31 cellular contexts compared by ENCODE assay signal in the genomic region with DNA sequence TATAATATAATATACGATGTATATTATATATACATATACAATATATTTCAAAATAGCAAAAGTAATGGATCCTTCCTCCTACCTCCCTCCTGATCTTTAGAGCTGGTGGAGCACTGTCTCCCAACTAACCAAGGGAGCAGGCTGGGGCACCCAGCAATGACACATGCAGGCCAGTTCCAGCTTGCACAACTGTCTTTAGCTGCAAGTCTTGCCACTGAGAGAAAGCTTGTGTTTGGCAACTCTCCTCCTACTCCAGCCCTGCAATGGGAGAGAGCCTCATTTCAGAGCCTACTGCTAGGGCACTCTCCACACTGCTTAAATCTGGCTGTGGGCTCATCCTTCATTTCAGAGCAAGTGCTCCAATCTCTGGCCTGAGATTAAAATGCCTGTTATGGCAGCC.
"Had no signal": no experiment of that assay in that cellular context is flagged by ENCODE, and none has a peak within 500 bp of the region (broad histone marks: within the 10 kb centered on the region; RNA-seq: fewer than 3 reads in every experiment).

No MANE protein-coding gene starts in this region.

- H3K27ac ChIP-seq: gastroesophageal sphincter, hepatocyte, parathyroid adenoma, psoas muscle, sigmoid colon, uterus, WERI-Rb-1 had no signal

- H3K4me1 Mint-ChIP-seq: activated CD4-positive, alpha-beta memory T cell treated with anti-CD3 and anti-CD28 coated beads, Interleukin-2, amount 10 ng/mL, durations not matched to agents 7 days and 5 days; activated CD4-positive, alpha-beta T cell treated with anti-CD3 and anti-CD28 coated beads, Interleukin-2, amount 10 ng/mL, durations not matched to agents 7 days and 5 days; activated naive CD4-positive, alpha-beta T cell treated with anti-CD3 and anti-CD28 coated beads, Interleukin-2, amount 50 U/mL, for 24 hours; activated T-helper 17 cell treated with anti-CD3 and anti-CD28 coated beads, Interleukin-2, amount 50 U/mL, for 72 hours; naive thymus-derived CD4-positive, alpha-beta T cell; stimulated activated memory B cell treated with anti-CD40 and anti-IgM and Interleukin-4, amounts not matched to agents 10 μg/mL and 1 μg/mL and 100 μg/mL, for 72 hours; stimulated activated naive CD8-positive, alpha-beta T cell treated with anti-CD3 and anti-CD28 coated beads, Interleukin-15, amount 100 ng/mL, for 72 hours had no signal

- H3K27me3 ChIP-seq: gastroesophageal sphincter, hepatocyte, sigmoid colon, uterus had no signal

- H3K4me2 ChIP-seq: hepatocyte had no signal

- H3K9ac ChIP-seq: parathyroid adenoma had no signal

- H3K9me3 Mint-ChIP-seq: activated CD4-positive, alpha-beta T cell treated with anti-CD3 and anti-CD28 coated beads, Interleukin-2, amount 10 ng/mL, durations not matched to agents 7 days and 5 days; activated naive CD4-positive, alpha-beta T cell treated with anti-CD3 and anti-CD28 coated beads, Interleukin-2, amount 50 U/mL, for 24 hours; activated T-cell treated with anti-CD3 and anti-CD28 coated beads, Interleukin-2, amount 50 U/mL, for 24 hours; activated T-helper 17 cell treated with anti-CD3 and anti-CD28 coated beads, Interleukin-2, amount 50 U/mL, for 72 hours; T-helper 1 cell treated with Interleukin-12 subunit alpha and Interleukin-12 subunit beta and Interleukin-4 antibody, amounts not matched to agents 30 μg/mL and 1 μg/mL, for 36 hours; type B pancreatic cell had no signal

- H3K4me1 ChIP-seq: gastroesophageal sphincter, parathyroid adenoma, psoas muscle, sigmoid colon, uterus had no signal

- H2AFZ ChIP-seq: hepatocyte, parathyroid adenoma had no signal

- DNase-seq: activated CD4-positive, alpha-beta memory T cell treated with anti-CD3 and anti-CD28 coated beads, Interleukin-2, amount 10 ng/mL, durations not matched to agents 7 days and 5 days; activated CD4-positive, alpha-beta T cell treated with anti-CD3 and anti-CD28 coated beads, Interleukin-2, amount 10 ng/mL, durations not matched to agents 7 days and 5 days; activated CD4-positive, CD25-positive, alpha-beta regulatory T cell treated with anti-CD3 and anti-CD28 coated beads, Interleukin-2, amount 50 U/mL, for 72 hours; activated CD8-positive, alpha-beta memory T cell treated with anti-CD3 and anti-CD28 coated beads, Interleukin-2, amount 50 U/mL, for 48 hours; activated gamma-delta T cell treated with Interleukin-2 at 50 U/mL for 16 hours; activated T-cell treated with anti-CD3 and anti-CD28 coated beads, Interleukin-2, amount 50 U/mL, for 24 hours; dermis blood vessel endothelial cell; effector CD4-positive, alpha-beta T cell; left colon; midbrain; naive thymus-derived CD4-positive, alpha-beta T cell; occipital lobe; psoas muscle; sigmoid colon; small intestine; stimulated activated CD4-positive, alpha-beta T cell treated with anti-CD3 and anti-CD28 coated beads, Interleukin-1b, Interleukin-23, amount 100 ng/mL, for 48 hours; stimulated activated CD4-positive, alpha-beta T cell treated with anti-CD3 and anti-CD28 coated beads, Interleukin-4, amount 100 ng/mL, for 4 hours; stimulated activated CD8-positive, alpha-beta memory T cell treated with anti-CD3 and anti-CD28 coated beads, Interleukin-4, amount 100 ng/mL, for 48 hours; stimulated activated naive CD8-positive, alpha-beta T cell treated with anti-CD3 and anti-CD28 coated beads, Interleukin-15, amount 100 ng/mL, for 72 hours; substantia nigra; T-helper 9 cell; uterus; WERI-Rb-1 had no signal

- H3K36me3 ChIP-seq: gastroesophageal sphincter, sigmoid colon, uterus, WERI-Rb-1 had no signal

- H3K4me3 ChIP-seq: gastroesophageal sphincter, hepatocyte, psoas muscle, sigmoid colon, uterus had no signal

- H3K9me3 ChIP-seq: gastroesophageal sphincter, psoas muscle, sigmoid colon, uterus had no signal

- H3K79me2 ChIP-seq: hepatocyte, parathyroid adenoma had no signal

- ATAC-seq: activated T-helper 17 cell treated with anti-CD3 and anti-CD28 coated beads, Interleukin-2, amount 50 U/mL, for 72 hours; gastroesophageal sphincter; left colon; naive thymus-derived CD4-positive, alpha-beta T cell; psoas muscle; stimulated activated memory B cell treated with anti-CD40 and anti-IgM and Interleukin-4, amounts not matched to agents 10 μg/mL and 1 μg/mL and 100 μg/mL, for 72 hours; stimulated activated naive CD8-positive, alpha-beta T cell treated with anti-CD3 and anti-CD28 coated beads, Interleukin-15, amount 100 ng/mL, for 72 hours had no signal

- H3K27me3 Mint-ChIP-seq: activated CD4-positive, alpha-beta memory T cell treated with anti-CD3 and anti-CD28 coated beads, Interleukin-2, amount 10 ng/mL, durations not matched to agents 7 days and 5 days; activated CD4-positive, alpha-beta T cell treated with anti-CD3 and anti-CD28 coated beads, Interleukin-2, amount 10 ng/mL, durations not matched to agents 7 days and 5 days; activated T-cell treated with anti-CD3 and anti-CD28 coated beads, Interleukin-2, amount 50 U/mL, for 24 hours; activated T-helper 17 cell treated with anti-CD3 and anti-CD28 coated beads, Interleukin-2, amount 50 U/mL, for 72 hours; naive thymus-derived CD4-positive, alpha-beta T cell; stimulated activated memory B cell treated with anti-CD40 and anti-IgM and Interleukin-4, amounts not matched to agents 10 μg/mL and 1 μg/mL and 100 μg/mL, for 72 hours; stimulated activated naive CD8-positive, alpha-beta T cell treated with anti-CD3 and anti-CD28 coated beads, Interleukin-15, amount 100 ng/mL, for 72 hours; type B pancreatic cell had no signal

- H3K27ac Mint-ChIP-seq: activated CD4-positive, alpha-beta memory T cell treated with anti-CD3 and anti-CD28 coated beads, Interleukin-2, amount 10 ng/mL, durations not matched to agents 7 days and 5 days; activated CD4-positive, alpha-beta T cell treated with anti-CD3 and anti-CD28 coated beads, Interleukin-2, amount 10 ng/mL, durations not matched to agents 7 days and 5 days; activated naive CD4-positive, alpha-beta T cell treated with anti-CD3 and anti-CD28 coated beads, Interleukin-2, amount 50 U/mL, for 24 hours; activated T-cell treated with anti-CD3 and anti-CD28 coated beads, Interleukin-2, amount 50 U/mL, for 24 hours; activated T-helper 17 cell treated with anti-CD3 and anti-CD28 coated beads, Interleukin-2, amount 50 U/mL, for 72 hours; naive thymus-derived CD4-positive, alpha-beta T cell; stimulated activated memory B cell treated with anti-CD40 and anti-IgM and Interleukin-4, amounts not matched to agents 10 μg/mL and 1 μg/mL and 100 μg/mL, for 72 hours; T-helper 1 cell treated with Interleukin-12 subunit alpha and Interleukin-12 subunit beta and Interleukin-4 antibody, amounts not matched to agents 30 μg/mL and 1 μg/mL, for 36 hours; type B pancreatic cell had no signal

- H3K4me3 Mint-ChIP-seq: activated CD4-positive, alpha-beta memory T cell treated with anti-CD3 and anti-CD28 coated beads, Interleukin-2, amount 10 ng/mL, durations not matched to agents 7 days and 5 days; activated CD4-positive, alpha-beta T cell treated with anti-CD3 and anti-CD28 coated beads, Interleukin-2, amount 10 ng/mL, durations not matched to agents 7 days and 5 days; activated naive CD4-positive, alpha-beta T cell treated with anti-CD3 and anti-CD28 coated beads, Interleukin-2, amount 50 U/mL, for 24 hours; activated T-cell treated with anti-CD3 and anti-CD28 coated beads, Interleukin-2, amount 50 U/mL, for 24 hours; activated T-helper 17 cell treated with anti-CD3 and anti-CD28 coated beads, Interleukin-2, amount 50 U/mL, for 72 hours; naive thymus-derived CD4-positive, alpha-beta T cell; stimulated activated memory B cell treated with anti-CD40 and anti-IgM and Interleukin-4, amounts not matched to agents 10 μg/mL and 1 μg/mL and 100 μg/mL, for 72 hours; stimulated activated naive CD8-positive, alpha-beta T cell treated with anti-CD3 and anti-CD28 coated beads, Interleukin-15, amount 100 ng/mL, for 72 hours; T-helper 1 cell treated with Interleukin-12 subunit alpha and Interleukin-12 subunit beta and Interleukin-4 antibody, amounts not matched to agents 30 μg/mL and 1 μg/mL, for 36 hours; type B pancreatic cell had no signal

- H3K36me3 Mint-ChIP-seq: activated naive CD4-positive, alpha-beta T cell treated with anti-CD3 and anti-CD28 coated beads, Interleukin-2, amount 50 U/mL, for 24 hours; naive thymus-derived CD4-positive, alpha-beta T cell; stimulated activated memory B cell treated with anti-CD40 and anti-IgM and Interleukin-4, amounts not matched to agents 10 μg/mL and 1 μg/mL and 100 μg/mL, for 72 hours; type B pancreatic cell had no signal
